ENCODE assay signal across 9 cellular contexts in the genomic region with DNA sequence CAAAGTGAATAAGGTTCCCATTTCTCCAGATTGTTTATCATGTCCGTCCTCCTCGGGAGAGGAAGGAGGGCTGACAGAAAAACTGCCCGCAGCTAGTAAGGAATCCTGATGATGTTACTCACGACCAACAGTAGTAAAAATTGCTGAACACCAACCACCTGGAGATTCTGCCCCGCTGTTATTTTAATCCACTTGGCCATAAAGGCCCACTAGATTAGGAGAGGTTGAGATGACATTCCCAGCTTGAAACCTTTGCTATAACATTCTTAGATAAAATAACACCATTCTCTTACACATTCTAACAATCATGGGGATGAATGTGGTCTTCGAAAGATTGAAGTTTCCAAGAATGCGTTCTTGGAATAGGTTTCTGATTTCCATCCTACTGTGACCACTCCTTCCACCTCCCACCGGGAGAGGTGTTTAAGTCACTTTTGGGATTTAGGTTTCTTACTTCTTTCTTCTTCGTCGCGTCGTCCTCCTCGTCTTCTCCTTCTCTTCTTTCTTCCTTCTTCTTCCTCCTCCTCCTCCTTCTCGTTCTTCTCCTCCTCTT. TPM values are rescaled to one million over a fixed set of nuclear protein-coding genes. Genes with fewer than 3 reads are reported as not detected.
A peak's percentile ranks its signal among the peaks of the same experiment; 100 is the strongest.
DNase-seq lines count a peak whose midpoint lies in the region; ATAC-seq and TF ChIP-seq lines count a peak whose summit lies in the region.
"Had no signal": no experiment of that assay in that cellular context is flagged by ENCODE, and none has a peak within 500 bp of the region (broad histone marks: within the 10 kb centered on the region; RNA-seq: fewer than 3 reads in every experiment).

No MANE protein-coding gene starts in this region.

- H3K4me1 Mint-ChIP-seq in activated T-helper 1 cell treated with anti-CD3 and anti-CD28 coated beads, Interleukin-12 subunit alpha, Interleukin-12 subunit beta, Interleukin-2, Interleukin-4 antibody, amounts not matched to agents 30 ng/mL and 10 ng/mL and 1 ng/mL, durations not matched to agents 14 hours and 24 hours and 36 hours (ENCODE audit: low read depth): peaks cover 11% of the 10 kb centered on the region

- H3K27me3 ChIP-seq in iPS-15b (ENCODE audit: control insufficient read depth, insufficient read depth, low read length): peaks cover 22% of the 10 kb centered on the region
- peaks cover 0 to 25% (median 0%) of the 10 kb centered on the region in 3 donors for H3K27me3 ChIP-seq in stomach

- ATAC-seq in HG02798 (IDR thresholded peaks at IDR 0.05; ENCODE audit: poor library complexity, unreplicated experiment): no peak

- H3K36me3 Mint-ChIP-seq in activated T-helper 1 cell treated with anti-CD3 and anti-CD28 coated beads, Interleukin-12 subunit alpha, Interleukin-12 subunit beta, Interleukin-2, Interleukin-4 antibody, amounts not matched to agents 30 ng/mL and 10 ng/mL and 1 ng/mL, durations not matched to agents 14 hours and 24 hours and 36 hours (ENCODE audit: low read depth): no peaks in the 10 kb centered on the region

- intact Hi-C loops in activated T-helper 1 cell treated with anti-CD3 and anti-CD28 coated beads, Interleukin-12 subunit alpha, Interleukin-12 subunit beta, Interleukin-2, Interleukin-4 antibody, amounts not matched to agents 30 ng/mL and 10 ng/mL and 1 ng/mL, durations not matched to agents 14 hours and 24 hours and 36 hours (cut with micrococcal nuclease): loop anchor here (5.0 kb wide), 3 partner anchors 36 to 206 kb away; no protein-coding TSS in a partner anchor
- intact Hi-C loops in stomach (cut with DNase I; ENCODE audit: low total_unique reads): loop anchor here (10.0 kb wide), 1 partner anchor 203 kb away; no protein-coding TSS in a partner anchor

- H3K9me3 ChIP-seq in iPS-15b (ENCODE audit: control insufficient read depth, insufficient read depth, low read length) (no peaks in the 10 kb centered on the region), stomach (no peaks in the 10 kb centered on the region)

- H3K36me3 ChIP-seq in iPS-15b (ENCODE audit: control insufficient read depth, insufficient read depth, low read length): no peaks in the 10 kb centered on the region
- H3K36me3 ChIP-seq in stomach: no peaks in the 10 kb centered on the region

- H3K4me1 ChIP-seq in iPS-15b (ENCODE audit: control insufficient read depth, insufficient read depth, low read length): peaks cover 31% of the 10 kb centered on the region
- peaks cover 29 to 69% (median 62%) of the 10 kb centered on the region in 4 donors for H3K4me1 ChIP-seq in stomach

- peak overlapping the region; percentile 80 for H3K4me3 Mint-ChIP-seq in activated T-helper 1 cell treated with anti-CD3 and anti-CD28 coated beads, Interleukin-12 subunit alpha, Interleukin-12 subunit beta, Interleukin-2, Interleukin-4 antibody, amounts not matched to agents 30 ng/mL and 10 ng/mL and 1 ng/mL, durations not matched to agents 14 hours and 24 hours and 36 hours

- TF ChIP-seq CTCF in stomach (IDR thresholded peaks at IDR 0.05): no peak

- peak; percentile 17 to 45 for DNase-seq in NCI-H524 (lab: John Stamatoyannopoulos, UW)
- no peak for DNase-seq in NCI-H524 treated with DMSO at 0.1 percent for 48 hours (lab: John Stamatoyannopoulos, UW)
- no peak for DNase-seq in activated T-helper 1 cell treated with anti-CD3 and anti-CD28 coated beads, Interleukin-12 subunit alpha, Interleukin-12 subunit beta, Interleukin-2, Interleukin-4 antibody, amounts not matched to agents 30 ng/mL and 10 ng/mL and 1 ng/mL, durations not matched to agents 14 hours and 24 hours and 36 hours (ENCODE audit: low spot score)
- no peak for DNase-seq in stomach
- no peak for DNase-seq in GM19238 (ENCODE audit: insufficient read length, low spot score)
- no peak for DNase-seq in activated effector memory CD4-positive, alpha-beta T cell treated with Interleukin-2 at 50 U/mL for 16 hours
- DNase-seq: effector memory CD4-positive, alpha-beta T cell had no signal

- no peaks in the 10 kb centered on the region for H3K9me3 Mint-ChIP-seq in activated T-helper 1 cell treated with anti-CD3 and anti-CD28 coated beads, Interleukin-12 subunit alpha, Interleukin-12 subunit beta, Interleukin-2, Interleukin-4 antibody, amounts not matched to agents 30 ng/mL and 10 ng/mL and 1 ng/mL, durations not matched to agents 14 hours and 24 hours and 36 hours

- TF ChIP-seq POLR2A in stomach (IDR thresholded peaks at IDR 0.05): no peak

- H3K9ac ChIP-seq in iPS-15b (ENCODE audit: low read depth, low read length): peak overlapping the region; percentile 88

- peaks cover 54% of the 10 kb centered on the region for H3K27me3 Mint-ChIP-seq in activated T-helper 1 cell treated with anti-CD3 and anti-CD28 coated beads, Interleukin-12 subunit alpha, Interleukin-12 subunit beta, Interleukin-2, Interleukin-4 antibody, amounts not matched to agents 30 ng/mL and 10 ng/mL and 1 ng/mL, durations not matched to agents 14 hours and 24 hours and 36 hours (ENCODE audit: insufficient read depth)

- no peak for TF ChIP-seq EP300 in stomach (IDR thresholded peaks at IDR 0.05)

- peak overlapping the region; percentile 81 to 92 (median 91) for H3K27ac ChIP-seq in stomach

- H3K4me3 ChIP-seq in iPS-15b (ENCODE audit: low read depth, low read length): peak overlapping the region; percentile 96
- H3K4me3 ChIP-seq in stomach: peak overlapping the region; percentile 65 to 88 (median 84)

- H3K27ac Mint-ChIP-seq in activated T-helper 1 cell treated with anti-CD3 and anti-CD28 coated beads, Interleukin-12 subunit alpha, Interleukin-12 subunit beta, Interleukin-2, Interleukin-4 antibody, amounts not matched to agents 30 ng/mL and 10 ng/mL and 1 ng/mL, durations not matched to agents 14 hours and 24 hours and 36 hours: no peak overlapping the region

- 17 to 30% (median 18%) methylated on average over 14 of the region's 14 CpGs for WGBS in stomach, 5 donors

RNA-seq across cellular contexts. Expression of a gene that starts 1.9 kb away (rescaled TPM):
- total RNA-seq in activated T-helper 1 cell treated with anti-CD3 and anti-CD28 coated beads, Interleukin-12 subunit alpha, Interleukin-12 subunit beta, Interleukin-2, Interleukin-4 antibody, amounts not matched to agents 30 ng/mL and 10 ng/mL and 1 ng/mL, durations not matched to agents 14 hours and 24 hours and 36 hours: 0.10 and 0.13 TPM in 2 replicates
- total RNA-seq in stomach: 10 to 100 TPM in 2 of 5 donors, 1 to 10 TPM in 3; 1.4 to 22.8 (median 6.7) TPM
- 1 to 10 TPM; 2.8 to 4.4 (median 3.7) TPM for polyA plus RNA-seq in stomach

Comparison
In these comparisons a context has a peak if more than half of its experiments do, and no peak if none do; other contexts are left out.
1. DNase-seq: peak in NCI-H524 (2 of 2); none in NCI-H524 treated with DMSO at 0.1 percent for 48 hours (single experiment), activated T-helper 1 cell treated with anti-CD3 and anti-CD28 coated beads, Interleukin-12 subunit alpha, Interleukin-12 subunit beta, Interleukin-2, Interleukin-4 antibody, amounts not matched to agents 30 ng/mL and 10 ng/mL and 1 ng/mL, durations not matched to agents 14 hours and 24 hours and 36 hours (single experiment), stomach (single experiment), GM19238 (single experiment) and activated effector memory CD4-positive, alpha-beta T cell treated with Interleukin-2 at 50 U/mL for 16 hours (single experiment).